In genomic region chr3:42660131-42660715, GRCh38 we compare ENCODE assay signal across 20 cellular contexts. TPM values are rescaled to one million over a fixed set of nuclear protein-coding genes. Genes with fewer than 3 reads are reported as not detected.
DNase-seq lines count a peak whose midpoint lies in the region; ATAC-seq, FAIRE-seq and TF ChIP-seq lines count a peak whose summit lies in the region.
"Had no signal": no experiment of that assay in that cellular context is flagged by ENCODE, and none has a peak within 500 bp of the region (broad histone marks: within the 10 kb centered on the region; RNA-seq: fewer than 3 reads in every experiment).

No MANE protein-coding gene starts in this region.

- H3K27me3 Mint-ChIP-seq in astrocyte (ENCODE audit: low read depth, unreplicated experiment) = no peaks in the 10 kb centered on the region
- H3K27me3 Mint-ChIP-seq: naive B cell had no signal

- peaks cover 19% of the 10 kb centered on the region for H3K79me2 ChIP-seq in astrocyte (ENCODE audit: insufficient read depth, low read length)

- H2AFZ ChIP-seq in astrocyte (ENCODE audit: low read depth, low read length) = no peak overlapping the region

- H3K27me3 ChIP-seq in astrocyte (ENCODE audit: insufficient read depth, low read length) (no peaks in the 10 kb centered on the region), thoracic aorta (replicated peaks; ENCODE audit: insufficient read depth) (no peaks in the 10 kb centered on the region)
- H3K27me3 ChIP-seq: SJSA1 had no signal

- H4K20me1 ChIP-seq in astrocyte (ENCODE audit: insufficient read depth, low read length) = peaks cover 59% of the 10 kb centered on the region

- H3K4me3 ChIP-seq in astrocyte (ENCODE audit: insufficient read depth, low read depth, low read length) (no peak overlapping the region), thoracic aorta (no peak overlapping the region)
- H3K4me3 ChIP-seq: SJSA1 had no signal

- DNase-seq in NCI-H1105 treated with DMSO at 0.1 percent for 48 hours (lab: John Stamatoyannopoulos, UW) (peak; percentile 46), NCI-H1105 (lab: John Stamatoyannopoulos, UW) (no peak), astrocyte (ENCODE audit: low read depth) (no peak), iPS-NIHi7 (ENCODE audit: extremely low spot score) (peak; percentile 14), thoracic aorta (ENCODE audit: low spot score) (no peak), A172 (ENCODE audit: low spot score) (no peak), NCI-H1417 treated with DMSO at 0.1 percent for 48 hours (lab: John Stamatoyannopoulos, UW) (no peak), NCI-H446 (lab: John Stamatoyannopoulos, UW) (no peak)
- DNase-seq: activated naive CD4-positive, alpha-beta T cell treated with Interleukin-2 at 50 U/mL for 16 hours; HCEC 1CT; naive B cell; NCI-H2081; NK-92 treated with Interleukin-12 subunit alpha and Interleukin-12 subunit beta, amount 100 ng/mL, for 24 hours; retina; stimulated activated CD4-positive, alpha-beta T cell treated with anti-CD3 and anti-CD28 coated beads, Interleukin-2, amount 100 ng/mL, for 48 hours had no signal

- no peaks in the 10 kb centered on the region for H3K9me3 Mint-ChIP-seq in astrocyte (ENCODE audit: unreplicated experiment)
- H3K9me3 Mint-ChIP-seq: naive B cell had no signal

- no peak for ATAC-seq in thoracic aorta (ENCODE audit: insufficient number of reproducible peaks, low FRiP score, low read depth)
- ATAC-seq: left lobe of liver had no signal

- TF ChIP-seq CTCF in astrocyte (IDR thresholded peaks at IDR 0.05; ENCODE audit: insufficient read depth, low read depth, low read length) (no peak), thoracic aorta (IDR thresholded peaks at IDR 0.05) (no peak)

- H3K9ac ChIP-seq in astrocyte (ENCODE audit: low read length) = no peak overlapping the region

- H3K4me2 ChIP-seq in astrocyte (ENCODE audit: low read length) = no peak overlapping the region

- no peak for FAIRE-seq in astrocyte (lab: Jason Lieb, UNC)
- FAIRE-seq: A204.1, bronchial epithelial cell, endothelial cell of umbilical vein had no signal

- no peaks in the 10 kb centered on the region for H3K9me3 ChIP-seq in astrocyte (ENCODE audit: insufficient read depth, low read depth, low read length)
- no peaks in the 10 kb centered on the region for H3K9me3 ChIP-seq in thoracic aorta
- H3K9me3 ChIP-seq: SJSA1 had no signal

- peaks cover 17% of the 10 kb centered on the region for H3K36me3 Mint-ChIP-seq in astrocyte (ENCODE audit: low read depth, unreplicated experiment)
- H3K36me3 Mint-ChIP-seq: naive B cell had no signal

- H3K4me1 ChIP-seq in astrocyte (ENCODE audit: insufficient read depth, low read length) (peaks cover 16% of the 10 kb centered on the region), thoracic aorta (ENCODE audit: control insufficient read depth in 1 of 2, low read depth in 2 of 2) (peaks cover 17 to 51% of the 10 kb centered on the region in 2 donors)

- H3K27ac ChIP-seq in astrocyte (ENCODE audit: low read depth, low read length) (no peak overlapping the region), thoracic aorta (peak overlapping the region; percentile 7 to 8)
- H3K27ac ChIP-seq: SJSA1 had no signal

- H3K36me3 ChIP-seq in astrocyte (ENCODE audit: insufficient read depth, low read length) (no peaks in the 10 kb centered on the region), thoracic aorta (peaks cover 11% of the 10 kb centered on the region)

- peak overlapping the region; percentile 37 for H3K27ac Mint-ChIP-seq in astrocyte (ENCODE audit: unreplicated experiment)

- H3K4me1 Mint-ChIP-seq in astrocyte (ENCODE audit: low read depth, unreplicated experiment) = peaks cover 5% of the 10 kb centered on the region

- H3K4me3 Mint-ChIP-seq in astrocyte (ENCODE audit: unreplicated experiment) = no peak overlapping the region

RNA-seq across cellular contexts. Expression of gene ZBTB47, which starts 6.7 kb away (rescaled TPM):
- 9.3 and 10.2 TPM in 2 replicates for total RNA-seq in astrocyte
- total RNA-seq in thoracic aorta = 100 to 1,000 TPM in 1 of 2 donors, 10 to 100 TPM in 1; 84.2 to 108 TPM
- 16.7 and 17.9 TPM in 2 replicates for total RNA-seq in A172 (2014; rRNA removed; shearing (Covaris generic))

RNA-seq across cellular contexts. Expression of gene KLHL40, which starts 25.1 kb away (rescaled TPM):
- total RNA-seq in astrocyte (not detected in 2 replicates), thoracic aorta (not detected)
- total RNA-seq in A172 (2014; rRNA removed; shearing (Covaris generic)) = not detected in 2 replicates
- total RNA-seq: bronchial epithelial cell, endothelial cell of umbilical vein, left lobe of liver, SJSA1 had no signal

RNA-seq across cellular contexts. Expression of gene HHATL, which starts 42.4 kb away (rescaled TPM):
- total RNA-seq in astrocyte (not detected in 2 replicates), thoracic aorta (not detected)
- total RNA-seq in A172 (2014; rRNA removed; shearing (Covaris generic)) = not detected in 2 replicates
- total RNA-seq: bronchial epithelial cell, endothelial cell of umbilical vein, SJSA1 had no signal

RNA-seq across cellular contexts. Expression of gene NKTR, which starts 59.7 kb away (rescaled TPM):
- total RNA-seq in astrocyte = 58.9 and 70.3 TPM in 2 replicates
- total RNA-seq in thoracic aorta = 100 to 1,000 TPM; 159 to 210 TPM
- total RNA-seq in A172 (2014; rRNA removed; shearing (Covaris generic)) = 22.9 and 23.8 TPM in 2 replicates

Comparison
In these comparisons a context has a peak if more than half of its experiments do, and no peak if none do; other contexts are left out.
1. DNase-seq: peak in NCI-H1105 treated with DMSO at 0.1 percent for 48 hours (single experiment) and iPS-NIHi7 (single experiment); none in NCI-H1105 (single experiment), astrocyte (single experiment), thoracic aorta (single experiment), A172 (single experiment), NCI-H1417 treated with DMSO at 0.1 percent for 48 hours (single experiment) and NCI-H446 (0 of 2).